8 cellular contexts compared by ENCODE assay signal in genomic region chr12:113056631-113057488, GRCh38. TPM values are rescaled to one million over a fixed set of nuclear protein-coding genes. Genes with fewer than 3 reads are reported as not detected.
DNase-seq lines count a peak whose midpoint lies in the region; ATAC-seq and TF ChIP-seq lines count a peak whose summit lies in the region.

Gene DTX1, plus strand, starts transcription at chr12:113056730. Its CDS starts 1,463 bp downstream, at chr12:113058193.

- no peak for TF ChIP-seq RAD21 in Ishikawa (IDR thresholded peaks at IDR 0.05; ENCODE audit: low read depth)

- H3K27ac ChIP-seq in parathyroid adenoma: no peak within 1 kb of the TSS

- no peaks in the 10 kb centered on the region for H3K27me3 ChIP-seq in parathyroid adenoma (ENCODE audit: control insufficient read depth, insufficient read depth, low read length)

- peak; percentile 31 for DNase-seq in activated T-cell treated with anti-CD3 and anti-CD28 coated beads for 1 hour (ENCODE audit: low read depth)
- DNase-seq in fibroblast of the aortic adventitia (ENCODE audit: low read depth): no peak
- no peak for DNase-seq in NK-92 (lab: John Stamatoyannopoulos, UW; ENCODE audit: unreplicated experiment)
- no peak for DNase-seq in NCI-H1436 (lab: John Stamatoyannopoulos, UW)

- no peaks in the 10 kb centered on the region for H3K36me3 ChIP-seq in parathyroid adenoma (ENCODE audit: control insufficient read depth, insufficient read depth, low read length)

- peak within 1 kb of the TSS; percentile 65 for H3K4me2 ChIP-seq in parathyroid adenoma (ENCODE audit: low read length)

- H3K4me3 ChIP-seq in fibroblast of the aortic adventitia (ENCODE audit: low read depth, low read length) (peak within 1 kb of the TSS; percentile 51), parathyroid adenoma (ENCODE audit: low read depth, low read length) (peak within 1 kb of the TSS; percentile 52)

- H2AFZ ChIP-seq in parathyroid adenoma: peak within 1 kb of the TSS; percentile 56

- no peak for ATAC-seq in GM19324 (IDR thresholded peaks at IDR 0.05; ENCODE audit: low FRiP score, unreplicated experiment)
- no peak for ATAC-seq in GM18517 (IDR thresholded peaks at IDR 0.05; ENCODE audit: unreplicated experiment)

- H3K4me1 ChIP-seq in parathyroid adenoma: no peaks in the 10 kb centered on the region

- no peaks in the 10 kb centered on the region for H3K79me2 ChIP-seq in parathyroid adenoma

- TF ChIP-seq EP300 in Ishikawa (IDR thresholded peaks at IDR 0.05; ENCODE audit: borderline replicate concordance): no peak

- no peaks in the 10 kb centered on the region for H3K9me3 ChIP-seq in parathyroid adenoma (ENCODE audit: control insufficient read depth, low read length)

- TF ChIP-seq CTCF in fibroblast of the aortic adventitia (IDR thresholded peaks at IDR 0.05; ENCODE audit: insufficient read depth, low read length): no peak
- no peak for TF ChIP-seq CTCF in parathyroid adenoma (IDR thresholded peaks at IDR 0.05)

- H3K9ac ChIP-seq in parathyroid adenoma: peak within 1 kb of the TSS; percentile 54

TF ChIP-seq in Ishikawa, 13 proteins besides CTCF, POLR2A, EP300 and RAD21:
- no peak for TF ChIP-seq TEAD4 (IDR thresholded peaks at IDR 0.05)
- peak; percentile 70 for TF ChIP-seq ZBTB7A (IDR thresholded peaks at IDR 0.05; ENCODE audit: low read depth)

RNA-seq across cellular contexts. Expression of gene DTX1, which starts in this region (rescaled TPM):
- 0.16 TPM in 1 of 2 replicates, not detected in the other for total RNA-seq in fibroblast of the aortic adventitia (ENCODE audit: low replicate concordance)
